Comparison of ENCODE assay signal across 19 cellular contexts in genomic region chr16:84464116-84464515, GRCh38. TPM values are rescaled to one million over a fixed set of nuclear protein-coding genes. Genes with fewer than 3 reads are reported as not detected.
A peak's percentile ranks its signal among the peaks of the same experiment; 100 is the strongest.
DNase-seq lines count a peak whose midpoint lies in the region; ATAC-seq and TF ChIP-seq lines count a peak whose summit lies in the region.
"Had no signal": no experiment of that assay in that cellular context is flagged by ENCODE, and none has a peak within 500 bp of the region (broad histone marks: within the 10 kb centered on the region; RNA-seq: fewer than 3 reads in every experiment).

No MANE protein-coding gene starts in this region.

- peaks cover 11% of the 10 kb centered on the region for H3F3A ChIP-seq in PC-9 (ENCODE audit: insufficient read depth, low read depth)

- H3K79me2 ChIP-seq in PC-9 (ENCODE audit: low read depth): no peaks in the 10 kb centered on the region

- CTCF ChIA-PET in PC-9 (lab: Charles Lee): interaction anchor here (0.6 kb wide), 2 partner anchors 27 to 62 kb away, joined by 3 to 4 read pairs; no protein-coding TSS in a partner anchor

- H3K9me3 ChIP-seq in RWPE2 (ENCODE audit: severe bottlenecking) (peaks cover 7% of the 10 kb centered on the region), stomach (peaks cover 0 to 17% (median 9%) of the 10 kb centered on the region in 4 donors), PC-9 (ENCODE audit: insufficient read depth, low read depth) (peaks cover 8% of the 10 kb centered on the region; the same call in 1 of the 2 replicates)

- BruUV-seq in PC-9 (replicated peaks; lab: Mats Ljungman, UMichigan): no TSS peak

- WGBS in stomach, 5 donors: 55 to 86% (median 71%) methylated on average over 6 of the region's 6 CpGs

- no peaks in the 10 kb centered on the region for H3K27me3 ChIP-seq in RWPE2 (ENCODE audit: insufficient read depth, poor library complexity, severe bottlenecking)
- H3K27me3 ChIP-seq in stomach: no peaks in the 10 kb centered on the region
- H3K27me3 ChIP-seq in PC-9 (ENCODE audit: insufficient read depth, low read depth): no peaks in the 10 kb centered on the region
- H3K27me3 ChIP-seq: BLaER1 treated with 17β-estradiol and CSF1 and Interleukin-3, amounts not matched to agents 10 nM and 100 nM had no signal

- no peak overlapping the region for H3K4me2 ChIP-seq in PC-9
- H3K4me2 ChIP-seq: A549; BLaER1 treated with 17β-estradiol and CSF1 and Interleukin-3, amounts not matched to agents 10 nM and 100 nM had no signal

- no peak for TF ChIP-seq EP300 in stomach (IDR thresholded peaks at IDR 0.05)

- DNase-seq in activated CD8-positive, alpha-beta memory T cell treated with anti-CD3 and anti-CD28 coated beads, Interleukin-2, amount 50 U/mL, for 48 hours: peak; percentile 29
- no peak for DNase-seq in activated CD8-positive, alpha-beta memory T cell treated with anti-CD3 and anti-CD28 coated beads for 24 hours
- peak; percentile 16 for DNase-seq in RWPE2 (ENCODE audit: low spot score)
- peak; percentile 7 for DNase-seq in left lobe of liver (ENCODE audit: low spot score)
- peak; percentile 4 for DNase-seq in stomach
- no peak for DNase-seq in epidermal melanocyte (ENCODE audit: insufficient read length, low spot score)
- DNase-seq in PC-9: no peak
- no peak for DNase-seq in HK-2 (ENCODE audit: unreplicated experiment)
- DNase-seq: AML-193, Karpas-422, NCI-H1092 treated with DMSO at 0.1 percent for 48 hours, NCI-H1436, NCI-H187, NCI-H2081 treated with DMSO at 0.1 percent for 48 hours, NCI-H2171, NCI-H774, SHP77 treated with DMSO at 0.1 percent for 48 hours had no signal

- POLR2A ChIA-PET in PC-9 (lab: Charles Lee; ENCODE audit: unreplicated experiment): interaction anchor here (0.7 kb wide), 1 partner anchor 11 kb away, joined by 5 read pairs; no protein-coding TSS in a partner anchor

- H3K9me2 ChIP-seq in PC-9 (ENCODE audit: insufficient read depth): no peaks in the 10 kb centered on the region

- H3K36me3 ChIP-seq in RWPE2 (ENCODE audit: low read depth) (peaks cover 90% of the 10 kb centered on the region), stomach (peaks cover 0 to 41% (median 40%) of the 10 kb centered on the region in 4 donors), PC-9 (ENCODE audit: low read depth) (peaks cover 57% of the 10 kb centered on the region)

- no peak overlapping the region for H2AFZ ChIP-seq in PC-9

- no peaks in the 10 kb centered on the region for H4K20me1 ChIP-seq in PC-9 (ENCODE audit: insufficient read depth)
- H4K20me1 ChIP-seq: BLaER1 treated with 17β-estradiol and CSF1 and Interleukin-3, amounts not matched to agents 10 nM and 100 nM had no signal

- H3K4me1 ChIP-seq in RWPE2 (ENCODE audit: insufficient read depth, poor library complexity, severe bottlenecking): no peaks in the 10 kb centered on the region
- H3K4me1 ChIP-seq in stomach: peaks cover 0 to 7% (median 2%) of the 10 kb centered on the region in 4 donors
- H3K4me1 ChIP-seq in PC-9 (replicated peaks; ENCODE audit: insufficient read depth): no peaks in the 10 kb centered on the region
- H3K4me1 ChIP-seq: A549 had no signal

- no peak overlapping the region for H3K27ac ChIP-seq in RWPE2 (ENCODE audit: poor library complexity, severe bottlenecking)
- no peak overlapping the region for H3K27ac ChIP-seq in stomach
- H3K27ac ChIP-seq in PC-9: no peak overlapping the region
- H3K27ac ChIP-seq: A549; BLaER1 treated with 17β-estradiol and CSF1 and Interleukin-3, amounts not matched to agents 10 nM and 100 nM had no signal

- no peak overlapping the region for H3K4me3 ChIP-seq in RWPE2 (ENCODE audit: severe bottlenecking)
- H3K4me3 ChIP-seq in stomach: no peak overlapping the region
- no peak overlapping the region for H3K4me3 ChIP-seq in PC-9
- H3K4me3 ChIP-seq: A549; BLaER1 treated with 17β-estradiol and CSF1 and Interleukin-3, amounts not matched to agents 10 nM and 100 nM had no signal

- TF ChIP-seq POLR2A in stomach (IDR thresholded peaks at IDR 0.05): no peak

- ATAC-seq in RWPE2 (ENCODE audit: low read depth) (no peak), left lobe of liver (no peak)
- ATAC-seq: A549 had no signal

- intact Hi-C loops in stomach (cut with DNase I; ENCODE audit: low total_unique reads) (no loop called here), PC-9 (cut with micrococcal nuclease; ENCODE audit: unreplicated experiment) (no loop called here)

- TF ChIP-seq CTCF in RWPE2 (IDR thresholded peaks at IDR 0.05; ENCODE audit: poor library complexity, severe bottlenecking) (no peak), stomach (IDR thresholded peaks at IDR 0.05) (no peak), PC-9 (conservative IDR thresholded peaks at IDR 0.05) (no peak)

RNA-seq across cellular contexts. Expression of gene MEAK7, which starts 40.3 kb away (rescaled TPM):
- total RNA-seq in left lobe of liver (2.9 TPM), stomach (10 to 100 TPM in 2 of 5 donors, 1 to 10 TPM in 3; 5.8 to 21.1 (median 9.4) TPM), PC-9 (2021) (73.4 and 74.6 TPM in 2 replicates)
- polyA plus RNA-seq in stomach: 1 to 10 TPM; 3.9 to 7.0 (median 6.8) TPM

Comparison
In these comparisons a context has a peak if more than half of its experiments do, and no peak if none do; other contexts are left out.
1. DNase-seq: peak in activated CD8-positive, alpha-beta memory T cell treated with anti-CD3 and anti-CD28 coated beads, Interleukin-2, amount 50 U/mL, for 48 hours (single experiment), RWPE2 (single experiment), left lobe of liver (single experiment) and stomach (single experiment); none in activated CD8-positive, alpha-beta memory T cell treated with anti-CD3 and anti-CD28 coated beads for 24 hours (single experiment), epidermal melanocyte (single experiment), PC-9 (0 of 2) and HK-2 (single experiment).